Comparison of ENCODE assay signal across 7 cellular contexts in genomic region chr5:91378683-91379601, GRCh38. TPM values are rescaled to one million over a fixed set of nuclear protein-coding genes. Genes with fewer than 3 reads are reported as not detected.
DNase-seq lines count a peak whose midpoint lies in the region; ATAC-seq, FAIRE-seq and TF ChIP-seq lines count a peak whose summit lies in the region.

No MANE protein-coding gene starts in this region.

- H2AFZ ChIP-seq in PC-3 (ENCODE audit: low read length), result peak overlapping the region; percentile 66; the same call in 1 of the 2 replicates

- no peak for FAIRE-seq in urothelium cell line (lab: Jason Lieb, UNC)

- peaks cover 15% of the 10 kb centered on the region for H3F3A ChIP-seq in PC-3 (ENCODE audit: low read length, unreplicated experiment)

- H3K36me3 ChIP-seq in H7 (replicated peaks; ENCODE audit: control insufficient read depth, insufficient read depth, low read length) (peaks cover 9% of the 10 kb centered on the region), PC-3 (ENCODE audit: low read depth, low read length) (peaks cover 40% of the 10 kb centered on the region), prostate gland (peaks cover 0 to 14% of the 10 kb centered on the region in 2 donors)

- POLR2A ChIA-PET in PC-3 (lab: Charles Lee; ENCODE audit: unreplicated experiment), result interaction anchor here (0.6 to 0.7 kb wide), 3 partner anchors 61 to 447 kb away, joined by 3 to 5 read pairs (median 4); no protein-coding TSS in a partner anchor

- peak overlapping the region; percentile 94 for H3K4me2 ChIP-seq in PC-3 (ENCODE audit: low read length)

- H3K79me2 ChIP-seq in PC-3 (ENCODE audit: low read length), result peaks cover 75% of the 10 kb centered on the region

- no peaks in the 10 kb centered on the region for H3K9me2 ChIP-seq in PC-3 (replicated peaks; ENCODE audit: low read length)

- intact Hi-C loops in PC-3 (cut with micrococcal nuclease) (no loop called here), prostate gland (cut with DNase I) (no loop called here)

- TF ChIP-seq POLR2A in prostate gland (IDR thresholded peaks at IDR 0.05), result no peak

- DNase-seq in H7, result no peak
- peak; percentile 14 for DNase-seq in PC-3
- DNase-seq in epithelial cell of esophagus (ENCODE audit: low read depth), result no peak
- no peak for DNase-seq in prostate gland (ENCODE audit: low spot score)
- no peak for DNase-seq in urothelium cell line (ENCODE audit: low spot score)
- no peak for DNase-seq in NK-92 (lab: John Stamatoyannopoulos, UW; ENCODE audit: unreplicated experiment)

- no peak for ATAC-seq in PC-3
- no peak for ATAC-seq in HG02884 (IDR thresholded peaks at IDR 0.05; ENCODE audit: unreplicated experiment)

- H3K27me3 ChIP-seq in H7 (ENCODE audit: control insufficient read depth, insufficient read depth, low read length), result no peaks in the 10 kb centered on the region
- no peaks in the 10 kb centered on the region for H3K27me3 ChIP-seq in PC-3 (ENCODE audit: low read length)
- H3K27me3 ChIP-seq in prostate gland (replicated peaks; ENCODE audit: insufficient read depth), result no peaks in the 10 kb centered on the region

- 22% methylated on average over 11 of the region's 11 CpGs for whole genome bisulfite sequencing in prostate gland

- H3K27ac ChIP-seq in PC-3 (ENCODE audit: low read length) (peak overlapping the region; percentile 87), prostate gland (peak overlapping the region; percentile 99 to 100)

- no peaks in the 10 kb centered on the region for H3K9me3 ChIP-seq in PC-3 (ENCODE audit: low read length)
- no peaks in the 10 kb centered on the region for H3K9me3 ChIP-seq in prostate gland

- CTCF ChIA-PET in PC-3 (lab: Charles Lee), result interaction anchor here (0.5 kb wide), 1 partner anchor 134 kb away, joined by 4 read pairs; no protein-coding TSS in a partner anchor

- H3K4me1 ChIP-seq in PC-3 (ENCODE audit: insufficient read depth, low read length) (peaks cover 13% of the 10 kb centered on the region), prostate gland (replicated peaks) (no peaks in the 10 kb centered on the region)

- TF ChIP-seq CTCF in PC-3 (conservative IDR thresholded peaks at IDR 0.05; ENCODE audit: low read depth, low read length), result no peak
- no peak for TF ChIP-seq CTCF in epithelial cell of esophagus (IDR thresholded peaks at IDR 0.05; ENCODE audit: insufficient read depth, low read depth, low read length, missing control alignments)
- TF ChIP-seq CTCF in prostate gland (IDR thresholded peaks at IDR 0.05), result peak in 1 of 4 experiments; percentile 5

- peak overlapping the region; percentile 90 for H3K9ac ChIP-seq in PC-3 (ENCODE audit: low read length)

- H3K4me3 ChIP-seq in H7 (ENCODE audit: insufficient read depth, low read depth, low read length) (peak overlapping the region; percentile 57), PC-3 (ENCODE audit: low read length) (peak overlapping the region; percentile 85), epithelial cell of esophagus (ENCODE audit: low read length) (peak overlapping the region; percentile 81), prostate gland (peak overlapping the region; percentile 70 to 81)

- no TSS peak for BruUV-seq in PC-3 (replicated peaks; lab: Mats Ljungman, UMichigan)

- H4K20me1 ChIP-seq in PC-3 (ENCODE audit: low read length), result 0 out of 2 replicates have a peak, but pooled peaks cover under 1% of the 10 kb centered on the region

RNA-seq across cellular contexts. Expression of gene ARRDC3, which starts 4.2 kb away (rescaled TPM):
- 21.3 and 23.7 TPM in 2 replicates for total RNA-seq in H7 (2014; rRNA removed; shearing (Covaris generic))
- total RNA-seq in PC-3 (2014; rRNA removed), result 39.5 and 40.3 TPM in 2 replicates
- total RNA-seq in prostate gland, result 10 to 100 TPM; 31.4 to 54.9 TPM
